15 cellular contexts compared by ENCODE assay signal in the genomic region with DNA sequence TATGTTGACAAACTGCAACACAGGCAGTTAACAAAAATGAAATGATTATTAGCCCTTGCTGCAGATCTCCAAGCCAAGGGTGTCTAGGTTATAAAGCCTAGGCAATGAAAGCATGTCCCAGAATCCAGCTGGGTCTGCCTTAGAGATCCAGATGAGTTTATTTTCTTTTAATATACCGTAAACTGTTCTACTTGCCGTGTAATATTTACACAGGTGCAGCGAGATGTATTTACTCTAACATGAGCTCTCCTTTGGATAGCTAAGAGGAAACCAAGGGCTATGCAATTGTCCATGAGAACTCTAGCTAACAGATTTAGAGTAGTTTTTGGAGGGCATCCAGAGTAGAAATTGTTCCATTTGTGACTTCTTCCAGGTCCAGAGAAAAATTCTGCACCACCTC. TPM values are rescaled to one million over a fixed set of nuclear protein-coding genes. Genes with fewer than 3 reads are reported as not detected.
"Had no signal": no experiment of that assay in that cellular context is flagged by ENCODE, and none has a peak within 500 bp of the region (broad histone marks: within the 10 kb centered on the region; RNA-seq: fewer than 3 reads in every experiment).

No MANE protein-coding gene starts in this region.

RNA-seq across cellular contexts. Expression of a gene that starts 28.1 kb away (rescaled TPM):
- total RNA-seq: activated CD4-positive, alpha-beta memory T cell treated with anti-CD3 and anti-CD28 coated beads for 36 hours; activated CD4-positive, alpha-beta memory T cell treated with anti-CD3 and anti-CD28 coated beads, Interleukin-2, amount 10 ng/mL, durations not matched to agents 7 days and 5 days; activated CD4-positive, alpha-beta T cell treated with anti-CD3 and anti-CD28 coated beads, Interleukin-2, amount 10 ng/mL, durations not matched to agents 24 days and 14 days; activated CD8-positive, alpha-beta memory T cell treated with anti-CD3 and anti-CD28 coated beads for 36 hours; activated CD8-positive, alpha-beta memory T cell treated with anti-CD3 and anti-CD28 coated beads, Interleukin-2, amount 10 ng/mL, durations not matched to agents 7 days and 5 days; activated CD8-positive, alpha-beta T cell treated with anti-CD3 and anti-CD28 coated beads for 36 hours; T-helper 1 cell treated with Interleukin-12 subunit alpha and Interleukin-12 subunit beta and Interleukin-4 antibody, amounts not matched to agents 30 ng/mL and 1 ng/mL, for 36 hours; T-helper 2 cell treated with Interferon-gamma antibody and Interleukin-4, amounts not matched to agents 100 ng/mL and 5 ng/mL, for 36 hours had no signal

RNA-seq across cellular contexts. Expression of a gene that starts 33.9 kb away (rescaled TPM):
- total RNA-seq: activated B cell treated with CpG ODN at 0.5 μM for 24 hours; activated CD4-positive, alpha-beta memory T cell treated with anti-CD3 and anti-CD28 coated beads for 36 hours; activated CD4-positive, alpha-beta memory T cell treated with anti-CD3 and anti-CD28 coated beads, Interleukin-2, amount 10 ng/mL, durations not matched to agents 7 days and 5 days; activated CD4-positive, alpha-beta T cell treated with anti-CD3 and anti-CD28 coated beads for 36 hours; activated CD4-positive, alpha-beta T cell treated with anti-CD3 and anti-CD28 coated beads, Interleukin-2, amount 10 ng/mL, durations not matched to agents 24 days and 14 days; activated CD4-positive, alpha-beta T cell treated with anti-CD3 and anti-CD28 coated beads, Interleukin-2, amount 10 ng/mL, durations not matched to agents 7 days and 5 days; activated CD8-positive, alpha-beta memory T cell treated with anti-CD3 and anti-CD28 coated beads for 36 hours; activated CD8-positive, alpha-beta memory T cell treated with anti-CD3 and anti-CD28 coated beads, Interleukin-2, amount 10 ng/mL, durations not matched to agents 7 days and 5 days; activated CD8-positive, alpha-beta T cell treated with anti-CD3 and anti-CD28 coated beads for 36 hours; activated CD8-positive, alpha-beta T cell treated with anti-CD3 and anti-CD28 coated beads, Interleukin-2, amount 10 ng/mL, durations not matched to agents 7 days and 5 days; T-cell; T-helper 1 cell treated with Interleukin-12 subunit alpha and Interleukin-12 subunit beta and Interleukin-4 antibody, amounts not matched to agents 30 ng/mL and 1 ng/mL, for 36 hours; T-helper 17 cell; T-helper 2 cell treated with Interferon-gamma antibody and Interleukin-4, amounts not matched to agents 100 ng/mL and 5 ng/mL, for 36 hours; WTC11 had no signal

RNA-seq across cellular contexts. Expression of a gene that starts 34.4 kb away (rescaled TPM):
- total RNA-seq: activated B cell treated with CpG ODN at 0.5 μM for 24 hours had no signal

RNA-seq across cellular contexts. Expression of a gene that starts 59.5 kb away (rescaled TPM):
- total RNA-seq: activated B cell treated with CpG ODN at 0.5 μM for 24 hours; activated CD4-positive, alpha-beta memory T cell treated with anti-CD3 and anti-CD28 coated beads for 36 hours; activated CD4-positive, alpha-beta memory T cell treated with anti-CD3 and anti-CD28 coated beads, Interleukin-2, amount 10 ng/mL, durations not matched to agents 7 days and 5 days; activated CD4-positive, alpha-beta T cell treated with anti-CD3 and anti-CD28 coated beads for 36 hours; activated CD4-positive, alpha-beta T cell treated with anti-CD3 and anti-CD28 coated beads, Interleukin-2, amount 10 ng/mL, durations not matched to agents 24 days and 14 days; activated CD4-positive, alpha-beta T cell treated with anti-CD3 and anti-CD28 coated beads, Interleukin-2, amount 10 ng/mL, durations not matched to agents 7 days and 5 days; activated CD8-positive, alpha-beta memory T cell treated with anti-CD3 and anti-CD28 coated beads for 36 hours; activated CD8-positive, alpha-beta memory T cell treated with anti-CD3 and anti-CD28 coated beads, Interleukin-2, amount 10 ng/mL, durations not matched to agents 7 days and 5 days; activated CD8-positive, alpha-beta T cell treated with anti-CD3 and anti-CD28 coated beads for 36 hours; activated CD8-positive, alpha-beta T cell treated with anti-CD3 and anti-CD28 coated beads, Interleukin-2, amount 10 ng/mL, durations not matched to agents 7 days and 5 days; T-cell; T-helper 1 cell treated with Interleukin-12 subunit alpha and Interleukin-12 subunit beta and Interleukin-4 antibody, amounts not matched to agents 30 ng/mL and 1 ng/mL, for 36 hours; T-helper 17 cell; T-helper 2 cell treated with Interferon-gamma antibody and Interleukin-4, amounts not matched to agents 100 ng/mL and 5 ng/mL, for 36 hours; WTC11 had no signal
